Comparison of ENCODE assay signal across 25 cellular contexts in genomic region chr6:160060221-160060620, GRCh38.
"Had no signal": no experiment of that assay in that cellular context is flagged by ENCODE, and none has a peak within 500 bp of the region (broad histone marks: within the 10 kb centered on the region; RNA-seq: fewer than 3 reads in every experiment).

No MANE protein-coding gene starts in this region.

- H3K4me3 ChIP-seq: coronary artery, lower lobe of right lung, ovary, smooth muscle cell, testis, tibial artery had no signal

- H3K27ac Mint-ChIP-seq: type B pancreatic cell had no signal

- DNase-seq: dermis blood vessel endothelial cell; effector memory CD4-positive, alpha-beta T cell; hypothalamus; immature natural killer cell; left ventricle myocardium superior; lower lobe of right lung; occipital lobe; ovary; retina; stimulated activated CD4-positive, alpha-beta T cell treated with anti-CD3 and anti-CD28 coated beads, Interleukin-12 subunit alpha, Interleukin-12 subunit beta, amount 100 ng/mL, for 4 hours; stimulated activated CD4-positive, alpha-beta T cell treated with anti-CD3 and anti-CD28 coated beads, Interleukin-1b, Interleukin-23, amount 100 ng/mL, for 48 hours; stimulated activated CD4-positive, alpha-beta T cell treated with anti-CD3 and anti-CD28 coated beads, Interleukin-4, amount 100 ng/mL, for 1 hour; stimulated activated CD8-positive, alpha-beta memory T cell treated with anti-CD3 and anti-CD28 coated beads, Interleukin-4, amount 100 ng/mL, for 48 hours; stimulated activated naive CD8-positive, alpha-beta T cell treated with anti-CD3 and anti-CD28 coated beads, Interleukin-15, Interleukin-2, amounts not matched to agents 100 U/mL and 50 U/mL, for 24 hours; substantia nigra; testis; tibial artery had no signal

- H3K9me3 Mint-ChIP-seq: immature natural killer cell, nephron, type B pancreatic cell had no signal

- H3K4me1 Mint-ChIP-seq: nephron had no signal

- H3K27me3 Mint-ChIP-seq: type B pancreatic cell had no signal

- H3K36me3 ChIP-seq: ovary had no signal

- H3K27me3 ChIP-seq: ovary, testis, tibial artery had no signal

- ATAC-seq: left ventricle myocardium superior; sciatic nerve; stimulated activated naive CD8-positive, alpha-beta T cell treated with anti-CD3 and anti-CD28 coated beads, Interleukin-15, Interleukin-2, amounts not matched to agents 100 U/mL and 50 U/mL, for 24 hours had no signal

- H3K4me1 ChIP-seq: testis, tibial artery had no signal

- H3K9me3 ChIP-seq: lower lobe of right lung, ovary, testis, tibial artery had no signal

- H3K4me3 Mint-ChIP-seq: immature natural killer cell, nephron, type B pancreatic cell had no signal

- H3K4me2 ChIP-seq: smooth muscle cell had no signal

- H3K27ac ChIP-seq: coronary artery, lower lobe of right lung, ovary, testis, tibial artery had no signal

- FAIRE-seq: endometrium, frontal cortex, keratinocyte had no signal
